ENCODE assay signal across 8 cellular contexts in the genomic region with DNA sequence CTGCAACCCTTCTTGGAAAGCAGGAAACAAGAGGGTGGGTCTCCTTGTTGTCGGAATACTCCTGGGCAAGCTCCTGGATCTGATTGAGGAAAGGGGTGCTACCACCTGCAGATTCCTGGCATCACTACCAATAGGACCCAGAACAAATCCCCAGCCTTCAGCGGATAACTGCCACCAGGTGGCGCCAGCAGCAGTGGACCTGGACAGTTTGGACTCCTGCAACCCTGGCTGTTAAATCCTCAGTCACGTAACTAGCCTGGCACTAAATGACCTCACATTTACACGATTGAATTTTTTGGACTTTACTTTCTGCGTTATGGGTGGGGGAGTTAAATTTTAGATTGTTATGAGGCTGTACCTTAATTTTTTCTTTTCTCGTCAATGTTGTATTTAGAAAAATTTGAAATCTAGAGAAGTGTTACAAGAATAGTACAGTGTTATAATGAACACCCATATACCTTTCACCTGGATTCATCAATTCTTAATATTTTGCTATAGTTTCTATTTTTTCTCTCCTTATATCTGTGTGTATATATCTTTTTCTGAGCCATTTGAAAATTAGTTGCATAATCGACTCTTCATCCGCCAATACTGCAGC.
DNase-seq lines count a peak whose midpoint lies in the region; ATAC-seq and TF ChIP-seq lines count a peak whose summit lies in the region.

No MANE protein-coding gene starts in this region.

- no peaks in the 10 kb centered on the region for H3K27me3 ChIP-seq in right lobe of liver

- 28% methylated on average over 9 of the region's 9 CpGs for WGBS in right lobe of liver (ENCODE audit: insufficient coverage, low coverage, low lambda C conversion rate, missing lambda C conversion rate)

- TF ChIP-seq POLR2A in right lobe of liver (IDR thresholded peaks at IDR 0.05), result no peak

- no peaks in the 10 kb centered on the region for H3K4me1 ChIP-seq in right lobe of liver

- no peak overlapping the region for H3K4me3 ChIP-seq in right lobe of liver

- DNase-seq in ACHN, result peak; percentile 85
- DNase-seq in NCI-H146 (lab: John Stamatoyannopoulos, UW), result peak; percentile 73
- DNase-seq in T1000 (lab: John Stamatoyannopoulos, UW), result peak; percentile 57
- peak in 53 of 61 donors; percentile 1 to 65 (median 26) for DNase-seq in caudate nucleus (lab: John Stamatoyannopoulos, UW)
- peak; percentile 79 to 81 (median 80) for DNase-seq in right lobe of liver
- DNase-seq in stimulated activated CD8-positive, alpha-beta memory T cell treated with anti-CD3 and anti-CD28 coated beads, Interleukin-4, amount 100 ng/mL, for 24 hours (ENCODE audit: low read depth), result peak; percentile 20

- H3K9me3 ChIP-seq in right lobe of liver, result no peaks in the 10 kb centered on the region

- H3K36me3 ChIP-seq in right lobe of liver, result no peaks in the 10 kb centered on the region

- ATAC-seq in GM18498 (IDR thresholded peaks at IDR 0.05; ENCODE audit: unreplicated experiment) (peak; percentile 78), HG02885 (IDR thresholded peaks at IDR 0.05; ENCODE audit: poor library complexity, unreplicated experiment) (peak; percentile 81), right lobe of liver (peak; percentile 94 to 99 (median 96))

- TF ChIP-seq CTCF in right lobe of liver (IDR thresholded peaks at IDR 0.05), result peak; percentile 68 to 89 (median 88)

- in situ Hi-C loops in ACHN (cut with HindIII; ENCODE audit: low pct_ligation_motif_present, low pct_unique_long_range_greater_than_20kb, low sequenced_read_pairs), result no loop called here

- H3K27ac ChIP-seq in caudate nucleus (ENCODE audit: low read depth, low read length), result no peak overlapping the region
- H3K27ac ChIP-seq in right lobe of liver, result no peak overlapping the region

- intact Hi-C loops in right lobe of liver (cut with DNase I), result no loop called here

Comparison
In these comparisons a context has a peak if more than half of its experiments do, and no peak if none do; other contexts are left out.
1. DNase-seq: peak in every context shown above with its lines; median percentile 85 in ACHN; 80 in right lobe of liver; 73 in NCI-H146; 57 in T1000; 26 in caudate nucleus; 20 in stimulated activated CD8-positive, alpha-beta memory T cell treated with anti-CD3 and anti-CD28 coated beads, Interleukin-4, amount 100 ng/mL, for 24 hours.